32 cellular contexts compared by ENCODE assay signal in genomic region chr9:69192214-69192613, GRCh38. TPM values are rescaled to one million over a fixed set of nuclear protein-coding genes. Genes with fewer than 3 reads are reported as not detected.
DNase-seq lines count a peak whose midpoint lies in the region; ATAC-seq and TF ChIP-seq lines count a peak whose summit lies in the region.
"Had no signal": no experiment of that assay in that cellular context is flagged by ENCODE, and none has a peak within 500 bp of the region (broad histone marks: within the 10 kb centered on the region; RNA-seq: fewer than 3 reads in every experiment).

No MANE protein-coding gene starts in this region.

- H3K36me3 ChIP-seq in BLaER1: no peaks in the 10 kb centered on the region
- no peaks in the 10 kb centered on the region for H3K36me3 ChIP-seq in IMR-90 (ENCODE audit: control insufficient read depth, insufficient read depth, low read length)
- H3K36me3 ChIP-seq in stomach: no peaks in the 10 kb centered on the region
- H3K36me3 ChIP-seq: adrenal gland, BE2C, colonic mucosa, HAP-1, neutrophil, sigmoid colon, tibial artery had no signal

- H4K5ac ChIP-seq in IMR-90 (ENCODE audit: low read depth, low read length): no peak overlapping the region
- H4K5ac ChIP-seq in H9 (ENCODE audit: insufficient read length, low read depth, low read length): no peak overlapping the region

- H3K9me3 ChIP-seq in BLaER1: no peaks in the 10 kb centered on the region
- no peaks in the 10 kb centered on the region for H3K9me3 ChIP-seq in IMR-90 (ENCODE audit: control insufficient read depth, insufficient read depth, low read length)
- H3K9me3 ChIP-seq in stomach: no peaks in the 10 kb centered on the region
- H3K9me3 ChIP-seq in H9 (ENCODE audit: control insufficient read depth, low read depth, low read length): no peaks in the 10 kb centered on the region
- H3K9me3 ChIP-seq: adrenal gland, BE2C, colonic mucosa, HAP-1, neutrophil, sigmoid colon, tibial artery had no signal

- 94% methylated on average over 2 of the region's 3 CpGs; no CpG with 5 or more reads in 1 of the 2 experiments for WGBS in IMR-90 (ENCODE audit: extremely low coverage in 2 of 2, insufficient read length in 1 of 2), 2 experiments
- WGBS in stomach, 5 donors: 38 to 66% (median 47%) methylated on average over 3 of the region's 3 CpGs
- no CpG with 5 or more reads among the region's 3 CpGs for WGBS in H9 (ENCODE audit: extremely low coverage, insufficient read length, low lambda C conversion rate)

- H3K27ac ChIP-seq in BLaER1 (no peak overlapping the region), IMR-90 (ENCODE audit: insufficient read depth, low read length) (no peak overlapping the region), cingulate gyrus (ENCODE audit: low read depth, low read length) (peak overlapping the region; percentile 33), stomach (peak overlapping the region; percentile 9 to 60 (median 45)), H9 (ENCODE audit: insufficient read length, low read depth, low read length) (no peak overlapping the region)
- H3K27ac ChIP-seq: adrenal gland, colonic mucosa, neutrophil had no signal

- no TSS peak for BruUV-seq in IMR-90 (replicated peaks; lab: Mats Ljungman, UMichigan)

- H3K79me1 ChIP-seq in IMR-90 (ENCODE audit: low read depth in 1 of 2, low read length in 2 of 2): peaks cover 41 to 68% of the 10 kb centered on the region in 2 experiments
- H3K79me1 ChIP-seq in H9 (ENCODE audit: insufficient read depth, low read depth, low read length, poor library complexity, severe bottlenecking): peaks cover 4% of the 10 kb centered on the region

- no peak overlapping the region for H3K27ac Mint-ChIP-seq in activated CD4-positive, alpha-beta T cell treated with anti-CD3 and anti-CD28 coated beads, Interleukin-2, amount 10 ng/mL, durations not matched to agents 7 days and 5 days
- peak overlapping the region in 1 of 3 experiments; percentile 9; a peak in 1 of 7 replicates for H3K27ac Mint-ChIP-seq in H9
- H3K27ac Mint-ChIP-seq: activated T-cell treated with anti-CD3 and anti-CD28 coated beads, Interleukin-2, amount 50 U/mL, for 72 hours; stimulated activated naive B cell treated with anti-CD40 and anti-IgM and Interleukin-4, amounts not matched to agents 10 μg/mL and 1 μg/mL and 100 μg/mL, for 72 hours had no signal

- no peak overlapping the region for H3K4me3 Mint-ChIP-seq in activated CD4-positive, alpha-beta T cell treated with anti-CD3 and anti-CD28 coated beads, Interleukin-2, amount 10 ng/mL, durations not matched to agents 7 days and 5 days
- no peak overlapping the region for H3K4me3 Mint-ChIP-seq in H9
- H3K4me3 Mint-ChIP-seq: activated T-cell treated with anti-CD3 and anti-CD28 coated beads, Interleukin-2, amount 50 U/mL, for 72 hours; effector memory CD8-positive, alpha-beta T cell; naive B cell; stimulated activated naive B cell treated with anti-CD40 and anti-IgM and Interleukin-4, amounts not matched to agents 10 μg/mL and 1 μg/mL and 100 μg/mL, for 72 hours had no signal

- no peak for TF ChIP-seq RAD21 in IMR-90 (IDR thresholded peaks at IDR 0.05; ENCODE audit: low read length)

- no peak overlapping the region for H2AFZ ChIP-seq in IMR-90 (replicated peaks; ENCODE audit: low read length, poor library complexity)
- no peak overlapping the region for H2AFZ ChIP-seq in H9 (ENCODE audit: low read length)

- H3T11ph ChIP-seq in H9 (ENCODE audit: low read length): no peak overlapping the region

- H3K4me1 Mint-ChIP-seq in activated CD4-positive, alpha-beta T cell treated with anti-CD3 and anti-CD28 coated beads, Interleukin-2, amount 10 ng/mL, durations not matched to agents 7 days and 5 days: peaks cover 32% of the 10 kb centered on the region
- peaks cover 18 to 28% of the 10 kb centered on the region in 2 experiments for H3K4me1 Mint-ChIP-seq in H9

- intact Hi-C loops in IMR-90 (cut with micrococcal nuclease) (loop anchor here (2.0 to 5.0 kb wide), 2 partner anchors 69 to 155 kb away; partner anchors contain the start of gene FXN), stomach (cut with DNase I; ENCODE audit: low total_unique reads) (loop anchor here (5.0 kb wide), 1 partner anchor 140 kb away; no protein-coding TSS in a partner anchor)

- H4K8ac ChIP-seq in IMR-90 (ENCODE audit: low read depth in 2 of 2, low read length in 2 of 2): no peak overlapping the region
- H4K8ac ChIP-seq in H9 (replicated peaks; ENCODE audit: insufficient read length, low read depth, low read length): no peak overlapping the region

- H2BK5ac ChIP-seq in IMR-90 (ENCODE audit: low read depth, low read length, poor library complexity, severe bottlenecking): no peak overlapping the region
- no peak overlapping the region for H2BK5ac ChIP-seq in H9 (ENCODE audit: insufficient read length, low read length)

- no peak for TF ChIP-seq POLR2A in IMR-90 (IDR thresholded peaks at IDR 0.05; ENCODE audit: low read depth, low read length)
- TF ChIP-seq POLR2A in stomach (IDR thresholded peaks at IDR 0.05): no peak

- DNase-seq in IMR-90: no peak
- no peak for DNase-seq in stomach
- no peak for DNase-seq in NCI-H526 treated with DMSO at 0.1 percent for 48 hours (lab: John Stamatoyannopoulos, UW)
- no peak for DNase-seq in activated CD4-positive, alpha-beta T cell treated with anti-CD3 and anti-CD28 coated beads, Interleukin-2, amount 10 ng/mL, durations not matched to agents 7 days and 5 days
- no peak for DNase-seq in H9
- DNase-seq: ACHN; activated CD4-positive, alpha-beta T cell treated with anti-CD3 and anti-CD28 coated beads, Interleukin-2, amount 50 U/mL, for 4 hours; activated CD4-positive, CD25-positive, alpha-beta regulatory T cell; activated naive CD4-positive, alpha-beta T cell treated with Interleukin-2 at 50 U/mL for 16 hours; activated T-cell treated with anti-CD3 and anti-CD28 coated beads, Interleukin-2, amount 50 U/mL, for 72 hours; adrenal gland; BE2C; colonic mucosa; effector memory CD8-positive, alpha-beta T cell; erythroblast; GDM1; head of caudate nucleus; kidney glomerular epithelial cell; naive B cell; NCI-H1694; NCI-H2171; NCI-H524 treated with DMSO at 0.1 percent for 48 hours; sigmoid colon; stimulated activated CD4-positive, alpha-beta T cell treated with anti-CD3 and anti-CD28 coated beads, Interleukin-4, amount 100 ng/mL, for 4 hours; stimulated activated naive B cell treated with anti-CD40 and anti-IgM and Interleukin-4, amounts not matched to agents 10 μg/mL and 1 μg/mL and 100 μg/mL, for 72 hours; T-helper 1 cell; tibial artery had no signal

- H3K56ac ChIP-seq in IMR-90 (ENCODE audit: extremely low read depth, insufficient read depth, low read length): no peak overlapping the region
- no peak overlapping the region for H3K56ac ChIP-seq in H9 (ENCODE audit: insufficient read length, low read depth, low read length)

- no peak overlapping the region for H2BK12ac ChIP-seq in H9 (ENCODE audit: insufficient read length, low read depth, low read length)

- H3K4me1 ChIP-seq in BLaER1 (peaks cover 30% of the 10 kb centered on the region), IMR-90 (ENCODE audit: control insufficient read depth, insufficient read depth, low read length) (peaks cover 11% of the 10 kb centered on the region), stomach (peaks cover 46 to 91% (median 72%) of the 10 kb centered on the region in 4 donors), H9 (ENCODE audit: insufficient read depth, low read length) (peaks cover 3% of the 10 kb centered on the region; the same call in 1 of the 2 replicates)
- H3K4me1 ChIP-seq: BE2C, colonic mucosa, HAP-1 had no signal

- in situ Hi-C loops in IMR-90 (cut with MboI; ENCODE audit: low sequenced_read_pairs): no loop called here

- H3K14ac ChIP-seq in IMR-90 (replicated peaks; ENCODE audit: low read depth, low read length) (no peak overlapping the region), H9 (ENCODE audit: insufficient read depth, low read length) (no peak overlapping the region)

- no peak for ATAC-seq in IMR-90 (ENCODE audit: low read depth)
- no peak for ATAC-seq in HG02678 (IDR thresholded peaks at IDR 0.05; ENCODE audit: unreplicated experiment)
- ATAC-seq: activated T-cell treated with anti-CD3 and anti-CD28 coated beads, Interleukin-2, amount 50 U/mL, for 72 hours; effector memory CD8-positive, alpha-beta T cell had no signal

- H4K91ac ChIP-seq in IMR-90 (ENCODE audit: insufficient read depth, low read depth, low read length): no peak overlapping the region
- no peak overlapping the region for H4K91ac ChIP-seq in H9 (ENCODE audit: insufficient read length, low read depth, low read length)

- no peaks in the 10 kb centered on the region for H3K23me2 ChIP-seq in H9 (ENCODE audit: insufficient read length, low read depth, low read length, poor library complexity, severe bottlenecking)

- no peak for TF ChIP-seq EP300 in stomach (IDR thresholded peaks at IDR 0.05)

- peaks cover 7% of the 10 kb centered on the region for H3K9me1 ChIP-seq in IMR-90 (ENCODE audit: insufficient read depth, low read length)

- H3K18ac ChIP-seq in IMR-90 (ENCODE audit: low read depth, low read length): no peak overlapping the region
- no peak overlapping the region for H3K18ac ChIP-seq in H9 (ENCODE audit: insufficient read length, low read depth, low read length)

- POLR2A ChIA-PET in IMR-90 (lab: Charles Lee; ENCODE audit: unreplicated experiment): no interaction called here
- POLR2A ChIA-PET in activated CD4-positive, alpha-beta T cell treated with anti-CD3 and anti-CD28 coated beads, Interleukin-2, amount 10 ng/mL, durations not matched to agents 7 days and 5 days (lab: Charles Lee): no interaction called here

- H2AK9ac ChIP-seq in IMR-90 (replicated peaks; ENCODE audit: low read depth, low read length, poor library complexity): no peak overlapping the region

- no peaks in the 10 kb centered on the region for H3K36me3 Mint-ChIP-seq in activated CD4-positive, alpha-beta T cell treated with anti-CD3 and anti-CD28 coated beads, Interleukin-2, amount 10 ng/mL, durations not matched to agents 7 days and 5 days (ENCODE audit: low read depth)
- no peaks in the 10 kb centered on the region for H3K36me3 Mint-ChIP-seq in H9 (ENCODE audit: insufficient read depth in 1 of 3, low read depth in 3 of 3)
- H3K36me3 Mint-ChIP-seq: naive B cell; stimulated activated naive B cell treated with anti-CD40 and anti-IgM and Interleukin-4, amounts not matched to agents 10 μg/mL and 1 μg/mL and 100 μg/mL, for 72 hours had no signal

- H2AK5ac ChIP-seq in IMR-90 (ENCODE audit: low read depth, low read length) (no peak overlapping the region), H9 (ENCODE audit: insufficient read length, low read length) (no peak overlapping the region)

- H3K23ac ChIP-seq in IMR-90 (ENCODE audit: low read depth, low read length) (0 out of 2 replicates have a peak overlapping the region, but pooled peaks have one; percentile 56), H9 (ENCODE audit: insufficient read length, low read depth, low read length) (no peak overlapping the region)

- TF ChIP-seq CTCF in IMR-90 (conservative IDR thresholded peaks at IDR 0.05; ENCODE audit: low read depth, low read length) (no peak), stomach (IDR thresholded peaks at IDR 0.05) (no peak), H9 (conservative IDR thresholded peaks at IDR 0.05) (no peak)

- H2BK120ac ChIP-seq in IMR-90 (ENCODE audit: low read depth, low read length) (no peak overlapping the region), H9 (ENCODE audit: low read depth, low read length, poor library complexity, severe bottlenecking) (no peak overlapping the region)

- H2BK15ac ChIP-seq in IMR-90 (ENCODE audit: low read depth, low read length) (no peak overlapping the region), H9 (ENCODE audit: low read depth, low read length) (no peak overlapping the region)

- H3K79me2 ChIP-seq in H9 (ENCODE audit: insufficient read depth, low read length): peaks cover 9% of the 10 kb centered on the region; the same call in 1 of the 2 replicates

- H3K9me3 Mint-ChIP-seq in activated CD4-positive, alpha-beta T cell treated with anti-CD3 and anti-CD28 coated beads, Interleukin-2, amount 10 ng/mL, durations not matched to agents 7 days and 5 days: no peaks in the 10 kb centered on the region
- no peaks in the 10 kb centered on the region for H3K9me3 Mint-ChIP-seq in H9
- H3K9me3 Mint-ChIP-seq: activated T-cell treated with anti-CD3 and anti-CD28 coated beads, Interleukin-2, amount 50 U/mL, for 72 hours; effector memory CD8-positive, alpha-beta T cell; naive B cell; stimulated activated naive B cell treated with anti-CD40 and anti-IgM and Interleukin-4, amounts not matched to agents 10 μg/mL and 1 μg/mL and 100 μg/mL, for 72 hours had no signal

- H3K4me3 ChIP-seq in BLaER1 (no peak overlapping the region), IMR-90 (ENCODE audit: insufficient read depth, low read depth, low read length) (no peak overlapping the region), stomach (no peak overlapping the region)
- H3K4me3 ChIP-seq: adrenal gland, colonic mucosa, HAP-1, sigmoid colon, tibial artery had no signal

- dilution Hi-C loops in IMR-90 (cut with HindIII; ENCODE audit: low sequenced_read_pairs, unreplicated experiment): no loop called here

- H3K27me3 ChIP-seq in BLaER1 (no peaks in the 10 kb centered on the region), IMR-90 (ENCODE audit: control insufficient read depth, insufficient read depth, low read length) (no peaks in the 10 kb centered on the region), stomach (no peaks in the 10 kb centered on the region), H9 (ENCODE audit: insufficient read depth, low read length) (no peaks in the 10 kb centered on the region)
- H3K27me3 ChIP-seq: adrenal gland, BE2C, colonic mucosa, neutrophil, tibial artery had no signal

- H3K9ac ChIP-seq in BLaER1 (no peak overlapping the region), IMR-90 (ENCODE audit: low read depth, low read length) (no peak overlapping the region), H9 (ENCODE audit: extremely low read depth, insufficient read length, low read length) (no peak overlapping the region)

- CTCF ChIA-PET in IMR-90 (lab: Yijun Ruan, JAX): interaction anchor here (0.7 to 7.4 kb wide), 5 partner anchors 17 to 156 kb away, joined by 4 to 47 read pairs (median 5); partner anchors contain the start of gene FXN
- CTCF ChIA-PET in activated CD4-positive, alpha-beta T cell treated with anti-CD3 and anti-CD28 coated beads, Interleukin-2, amount 10 ng/mL, durations not matched to agents 7 days and 5 days (lab: Charles Lee): interaction anchor here (1.6 to 5.0 kb wide), 5 partner anchors 11 to 157 kb away, joined by 6 to 36 read pairs (median 8); partner anchors contain the start of gene FXN

- H3K4ac ChIP-seq in IMR-90 (ENCODE audit: low read depth, low read length): 0 out of 2 replicates have a peak overlapping the region, but pooled peaks have one; percentile 23
- H3K4ac ChIP-seq in H9 (ENCODE audit: low read depth, low read length): no peak overlapping the region

- H3K4me2 ChIP-seq in BLaER1 (peak overlapping the region; percentile 56), IMR-90 (ENCODE audit: low read depth, low read length) (no peak overlapping the region), H9 (ENCODE audit: insufficient read depth, insufficient read length, low read length) (no peak overlapping the region)

- no peak overlapping the region for H2BK20ac ChIP-seq in IMR-90 (ENCODE audit: low read depth, low read length)
- H2BK20ac ChIP-seq in H9 (ENCODE audit: low read depth, low read length, poor library complexity, severe bottlenecking): no peak overlapping the region

- H3K27me3 Mint-ChIP-seq in activated CD4-positive, alpha-beta T cell treated with anti-CD3 and anti-CD28 coated beads, Interleukin-2, amount 10 ng/mL, durations not matched to agents 7 days and 5 days: no peaks in the 10 kb centered on the region
- H3K27me3 Mint-ChIP-seq in H9 (ENCODE audit: low read depth): no peaks in the 10 kb centered on the region
- H3K27me3 Mint-ChIP-seq: effector memory CD8-positive, alpha-beta T cell; stimulated activated naive B cell treated with anti-CD40 and anti-IgM and Interleukin-4, amounts not matched to agents 10 μg/mL and 1 μg/mL and 100 μg/mL, for 72 hours had no signal

- H4K20me1 ChIP-seq in BLaER1 (no peaks in the 10 kb centered on the region), IMR-90 (ENCODE audit: insufficient read depth, low read length) (peaks cover 18% of the 10 kb centered on the region; the same call in 1 of the 2 replicates), H9 (ENCODE audit: control insufficient read depth, insufficient read depth, insufficient read length) (no peaks in the 10 kb centered on the region)

RNA-seq across cellular contexts. Expression of gene TJP2, which starts 18.1 kb away (rescaled TPM):
- total RNA-seq in IMR-90 (2012; rRNA removed) (49.3 and 53.6 TPM in 2 replicates), stomach (100 to 1,000 TPM; 138 to 371 (median 216) TPM), H9 (2021) (130 and 133 TPM in 2 replicates)
- polyA plus RNA-seq in IMR-90 (2012; rRNA removed) (38.3 and 40.2 TPM in 2 replicates), stomach (10 to 100 TPM; 28.6 to 30.5 (median 29.5) TPM)
- 19.5 and 21.8 TPM in 2 replicates for polyA plus RNA-seq in IMR-90 (2012; cell fraction: cytosol; rRNA removed)
- polyA plus RNA-seq in IMR-90 (2012; cell fraction: nucleus; rRNA removed; ENCODE audit: low replicate concordance): 40.5 and 57.5 TPM in 2 replicates
- total RNA-seq in activated CD4-positive, alpha-beta T cell treated with anti-CD3 and anti-CD28 coated beads, Interleukin-2, amount 10 ng/mL, durations not matched to agents 7 days and 5 days: 10 to 100 TPM; 21.4 to 24.5 TPM

Comparison
In these comparisons a context has a peak if more than half of its experiments do, and no peak if none do; other contexts are left out.
1. H3K27ac ChIP-seq: peak in cingulate gyrus (single experiment) and stomach (5 of 5); none in BLaER1 (single experiment), IMR-90 (single experiment) and H9 (single experiment).